In genomic region chr6:16224409-16224808, GRCh38 we compare ENCODE assay signal across 1 cellular context.
TF ChIP-seq lines count a peak whose summit lies in the region.

No MANE protein-coding gene starts in this region.

TF ChIP-seq in K562, 482 proteins besides CTCF, POLR2A, EP300 and RAD21 (continued from another document and continues in another):
- no peak for TF ChIP-seq ZBTB5 (IDR thresholded peaks at IDR 0.05)
- TF ChIP-seq NFXL1 (CRISPR knock-in tag; IDR thresholded peaks at IDR 0.05) = no peak
- peak; percentile 66; the same call in 1 of the 2 replicates for TF ChIP-seq ZBED1 (IDR thresholded peaks at IDR 0.05)
- peak; percentile 86 for TF ChIP-seq POLR2AphosphoS5 (IDR thresholded peaks at IDR 0.05; ENCODE audit: control insufficient read depth, insufficient read depth, low read depth, low read length)
- no peak for TF ChIP-seq XRCC3 (IDR thresholded peaks at IDR 0.05)
- TF ChIP-seq RERE (CRISPR knock-in tag; IDR thresholded peaks at IDR 0.05; ENCODE audit: borderline replicate concordance) = no peak
- TF ChIP-seq CAMTA2 (CRISPR knock-in tag; conservative IDR thresholded peaks at IDR 0.05) = no peak
- TF ChIP-seq MTA2 (IDR thresholded peaks at IDR 0.05; ENCODE audit: low read depth) = peak; percentile 88
- no peak for TF ChIP-seq SRSF1 (IDR thresholded peaks at IDR 0.05; ENCODE audit: low read depth, low read length)
- no peak for TF ChIP-seq RB1 (IDR thresholded peaks at IDR 0.05; ENCODE audit: low read depth)
- peak; percentile 80 for TF ChIP-seq NEUROD1 (IDR thresholded peaks at IDR 0.05; ENCODE audit: borderline replicate concordance, low read depth, low read length, partially characterized antibody)
- peak; percentile 67; the same call in 1 of the 2 replicates for TF ChIP-seq ZBTB9 (CRISPR knock-in tag; IDR thresholded peaks at IDR 0.05)
- peak; percentile 93 for TF ChIP-seq KLF16 (IDR thresholded peaks at IDR 0.05)
- TF ChIP-seq IFI16 (CRISPR knock-in tag; IDR thresholded peaks at IDR 0.05) = no peak
- no peak for TF ChIP-seq ZNF398 (CRISPR knock-in tag; IDR thresholded peaks at IDR 0.05)
- no peak for TF ChIP-seq ZNF253 (CRISPR knock-in tag; conservative IDR thresholded peaks at IDR 0.05)
- no peak for TF ChIP-seq ZNF318 (IDR thresholded peaks at IDR 0.05; ENCODE audit: borderline replicate concordance in 1 of 2, low read depth in 1 of 2)
- TF ChIP-seq JUNB (CRISPR knock-in tag; conservative IDR thresholded peaks at IDR 0.05) = no peak
- no peak for TF ChIP-seq NFRKB (IDR thresholded peaks at IDR 0.05; ENCODE audit: low read depth)
- TF ChIP-seq KDM1A (IDR thresholded peaks at IDR 0.05) = peak; percentile 57 to 74
- TF ChIP-seq MLX (CRISPR knock-in tag; conservative IDR thresholded peaks at IDR 0.05) = no peak
- TF ChIP-seq NFIC (IDR thresholded peaks at IDR 0.05) = peak; percentile 71
- no peak for TF ChIP-seq ETV5 (CRISPR knock-in tag; IDR thresholded peaks at IDR 0.05; ENCODE audit: low read depth)
- no peak; the same call in 1 of the 2 replicates for TF ChIP-seq FOXP1 (CRISPR knock-in tag; IDR thresholded peaks at IDR 0.05)
- TF ChIP-seq BCOR (IDR thresholded peaks at IDR 0.05) = no peak
